In genomic region chr1:23184203-23184602, GRCh38 we compare ENCODE assay signal across 9 cellular contexts. TPM values are rescaled to one million over a fixed set of nuclear protein-coding genes. Genes with fewer than 3 reads are reported as not detected.
DNase-seq lines count a peak whose midpoint lies in the region; ATAC-seq and TF ChIP-seq lines count a peak whose summit lies in the region.
"Had no signal": no experiment of that assay in that cellular context is flagged by ENCODE, and none has a peak within 500 bp of the region (broad histone marks: within the 10 kb centered on the region; RNA-seq: fewer than 3 reads in every experiment).

No MANE protein-coding gene starts in this region.

- no peaks in the 10 kb centered on the region for H3K36me3 Mint-ChIP-seq in activated naive CD8-positive, alpha-beta T cell
- H3K36me3 Mint-ChIP-seq in memory B cell (no peaks in the 10 kb centered on the region), type B pancreatic cell (no peaks in the 10 kb centered on the region)

- H3K27ac ChIP-seq in heart left ventricle, result no peak overlapping the region
- H3K27ac ChIP-seq: C4-2B had no signal

- no peaks in the 10 kb centered on the region for H3K27me3 ChIP-seq in heart left ventricle

- H3K27me3 Mint-ChIP-seq in activated naive CD8-positive, alpha-beta T cell, result peaks cover 5% of the 10 kb centered on the region
- no peaks in the 10 kb centered on the region for H3K27me3 Mint-ChIP-seq in memory B cell
- H3K27me3 Mint-ChIP-seq in type B pancreatic cell, result peaks cover 13% of the 10 kb centered on the region

- 19 to 61% (median 47%) methylated on average over 2 of the region's 2 CpGs for WGBS in heart left ventricle, 4 donors

- H3K4me1 ChIP-seq in heart left ventricle, result peaks cover 0 to 8% (median 5%) of the 10 kb centered on the region in 12 donors

- ATAC-seq in heart left ventricle (no peak), left cardiac atrium (no peak), memory B cell (ENCODE audit: low read depth) (peak; percentile 51)

- no peaks in the 10 kb centered on the region for H3K36me3 ChIP-seq in heart left ventricle

- H3K4me3 Mint-ChIP-seq in activated naive CD8-positive, alpha-beta T cell, result peak overlapping the region; percentile 70
- H3K4me3 Mint-ChIP-seq in memory B cell (peak overlapping the region; percentile 72), type B pancreatic cell (peak overlapping the region; percentile 77)

- DNase-seq in heart left ventricle (no peak), left cardiac atrium (no peak), memory B cell (ENCODE audit: low spot score in 2 of 2) (no peak), type B pancreatic cell (ENCODE audit: extremely low spot score, unreplicated experiment) (no peak), NCI-H345 (lab: John Stamatoyannopoulos, UW) (no peak), NCI-H446 (lab: John Stamatoyannopoulos, UW) (no peak), COLO829 (ENCODE audit: low spot score) (no peak)

- no peaks in the 10 kb centered on the region for H3K9me3 ChIP-seq in heart left ventricle

- H3K4me1 Mint-ChIP-seq in activated naive CD8-positive, alpha-beta T cell (ENCODE audit: low read depth), result peaks cover 7% of the 10 kb centered on the region
- H3K4me1 Mint-ChIP-seq in memory B cell (peaks cover 7% of the 10 kb centered on the region), type B pancreatic cell (ENCODE audit: unreplicated experiment) (no peaks in the 10 kb centered on the region)

- intact Hi-C loops in heart left ventricle (cut with DNase I), result loop anchor here in 9 of 10 donors (1.0 to 10.0 kb wide), 5 partner anchors 85 to 209 kb away; partner anchors contain the start of gene LACTBL1 (in 1 of the 9)
- intact Hi-C loops in left cardiac atrium (cut with DNase I), result loop anchor here (2.0 kb wide), 1 partner anchor 85 kb away; no protein-coding TSS in a partner anchor

- H3K4me3 ChIP-seq in heart left ventricle, result peak overlapping the region in 9 of 12 donors; percentile 37 to 58 (median 44)

- H3K27ac Mint-ChIP-seq in activated naive CD8-positive, alpha-beta T cell, result no peak overlapping the region
- no peak overlapping the region for H3K27ac Mint-ChIP-seq in memory B cell
- peak overlapping the region; percentile 61 for H3K27ac Mint-ChIP-seq in type B pancreatic cell

- no peaks in the 10 kb centered on the region for H3K9me3 Mint-ChIP-seq in activated naive CD8-positive, alpha-beta T cell (ENCODE audit: low read depth)
- H3K9me3 Mint-ChIP-seq in memory B cell (no peaks in the 10 kb centered on the region), type B pancreatic cell (no peaks in the 10 kb centered on the region)

- no peak for TF ChIP-seq POLR2A in heart left ventricle (IDR thresholded peaks at IDR 0.05)

- TF ChIP-seq CTCF in heart left ventricle (IDR thresholded peaks at IDR 0.05) (no peak), type B pancreatic cell (conservative IDR thresholded peaks at IDR 0.05) (no peak)

RNA-seq across cellular contexts. Expression of gene LUZP1, which starts 15.5 kb away (rescaled TPM):
- total RNA-seq in heart left ventricle, result 10 to 100 TPM; 24.7 to 42.3 (median 32.6) TPM
- polyA plus RNA-seq in heart left ventricle, result 10 to 100 TPM in 1 of 2 donors, 1 to 10 TPM in 1; 6.1 to 28.1 TPM
- total RNA-seq in left cardiac atrium, result 10 to 100 TPM; 31.7 to 55.7 TPM
- 33.0 and 43.9 TPM in 2 replicates for total RNA-seq in type B pancreatic cell (ENCODE audit: low replicate concordance)

RNA-seq across cellular contexts. Expression of gene HTR1D, which starts 33.1 kb away (rescaled TPM):
- total RNA-seq in heart left ventricle (under 1 TPM in 2 of 9 donors, not detected in 7; 0.10 to 0.16 TPM), left cardiac atrium (not detected), type B pancreatic cell (ENCODE audit: low replicate concordance) (0.92 and 10.5 TPM in 2 replicates)
- polyA plus RNA-seq in heart left ventricle, result under 1 TPM; 0.01 to 0.04 TPM
